8 cellular contexts compared by ENCODE assay signal in the genomic region with DNA sequence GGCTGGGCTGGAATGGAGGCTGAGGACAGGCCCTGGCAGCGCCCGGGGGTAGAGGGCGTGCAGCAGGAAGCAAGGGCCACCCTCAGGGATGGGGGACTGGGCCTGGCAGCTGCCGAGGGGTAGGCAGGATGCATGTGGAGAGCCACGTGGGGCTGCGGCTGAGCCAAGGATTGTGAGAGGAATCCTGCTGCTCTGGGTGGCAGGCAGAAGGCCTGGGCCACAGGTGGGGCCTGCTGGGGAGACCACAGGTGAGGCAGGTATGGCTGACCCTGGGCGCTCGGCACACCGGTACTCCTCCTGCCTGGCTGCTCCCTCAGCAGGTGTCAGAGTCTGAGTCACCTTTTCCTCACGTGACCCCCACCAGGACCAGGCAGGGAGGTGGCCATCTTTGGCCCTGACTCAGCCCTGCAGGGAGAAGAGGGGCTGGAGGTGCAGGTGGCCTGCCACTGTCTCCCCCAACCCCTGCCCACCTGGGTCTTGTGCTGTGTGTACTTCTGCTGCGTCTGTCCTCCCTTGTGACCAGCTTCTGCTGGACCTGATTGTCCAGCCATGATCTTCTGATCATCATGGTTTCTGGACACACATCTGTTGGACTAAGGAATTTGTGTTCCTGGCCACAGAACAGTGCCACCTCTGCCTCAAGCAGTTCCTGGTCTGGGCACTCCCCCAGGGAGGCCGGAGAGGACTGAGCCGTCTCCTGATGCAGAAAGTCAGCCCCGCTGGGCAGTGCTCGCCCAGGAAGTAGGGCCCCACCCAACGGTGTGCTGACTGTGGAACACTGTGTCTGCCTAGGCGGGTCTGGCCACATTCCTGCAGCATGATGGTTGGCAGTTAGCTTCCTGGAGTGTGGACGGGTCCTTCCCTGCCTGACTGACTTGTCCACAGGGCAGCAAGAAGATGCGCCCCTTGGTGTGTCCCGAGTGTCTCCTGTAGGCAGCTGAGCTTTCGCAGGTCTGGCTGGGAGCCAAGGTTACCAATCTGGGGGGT. TPM values are rescaled to one million over a fixed set of nuclear protein-coding genes. Genes with fewer than 3 reads are reported as not detected.
DNase-seq lines count a peak whose midpoint lies in the region; ATAC-seq and TF ChIP-seq lines count a peak whose summit lies in the region.

No MANE protein-coding gene starts in this region.

- peaks cover 53% of the 10 kb centered on the region for H3K36me3 ChIP-seq in RWPE2 (ENCODE audit: low read depth)

- no peaks in the 10 kb centered on the region for H3K9me3 ChIP-seq in RWPE2 (ENCODE audit: severe bottlenecking)

- DNase-seq in Right ventricle myocardium inferior (ENCODE audit: missing footprints) (peak; percentile 64), cardiac septum (ENCODE audit: low spot score) (no peak), RWPE2 (ENCODE audit: low spot score) (peak; percentile 99), dermis blood vessel endothelial cell (peak; percentile 45), myocyte (ENCODE audit: low read depth) (peak; percentile 48), midbrain (lab: John Stamatoyannopoulos, UW) (no peak), GDM1 (lab: John Stamatoyannopoulos, UW) (no peak)

- no peaks in the 10 kb centered on the region for H3K27me3 ChIP-seq in RWPE2 (ENCODE audit: insufficient read depth, poor library complexity, severe bottlenecking)

- H3K4me3 ChIP-seq in RWPE2 (ENCODE audit: severe bottlenecking): peak overlapping the region; percentile 12

- intact Hi-C loops in Right ventricle myocardium inferior (cut with DNase I): no loop called here
- intact Hi-C loops in cardiac septum (cut with DNase I): no loop called here

- peak; percentile 40 for ATAC-seq in Right ventricle myocardium inferior
- peak; percentile 89 for ATAC-seq in RWPE2 (ENCODE audit: low read depth)
- ATAC-seq in GM21717 (IDR thresholded peaks at IDR 0.05; ENCODE audit: unreplicated experiment): no peak

- H3K27ac ChIP-seq in RWPE2 (ENCODE audit: poor library complexity, severe bottlenecking): peak overlapping the region; percentile 99

- H3K4me1 ChIP-seq in RWPE2 (ENCODE audit: insufficient read depth, poor library complexity, severe bottlenecking): peaks cover 34% of the 10 kb centered on the region

- TF ChIP-seq CTCF in RWPE2 (IDR thresholded peaks at IDR 0.05; ENCODE audit: poor library complexity, severe bottlenecking): no peak

RNA-seq across cellular contexts. Expression of a gene that starts 6.4 kb away (rescaled TPM):
- total RNA-seq in Right ventricle myocardium inferior: 17.5 TPM
- 21.1 TPM for total RNA-seq in cardiac septum
- total RNA-seq in dermis blood vessel endothelial cell: 34.2 and 43.1 TPM in 2 replicates
- total RNA-seq in myocyte: 20.3 and 39.5 TPM in 2 replicates
- 24.5 TPM for polyA plus RNA-seq in myocyte (2012)

RNA-seq across cellular contexts. Expression of a gene that starts 6.9 kb away (rescaled TPM):
- total RNA-seq in Right ventricle myocardium inferior: 30.5 TPM
- total RNA-seq in cardiac septum: 39.8 TPM
- 65.3 and 89.3 TPM in 2 replicates for total RNA-seq in dermis blood vessel endothelial cell
- 27.3 and 40.4 TPM in 2 replicates for total RNA-seq in myocyte
- polyA plus RNA-seq in myocyte (2012): 32.0 TPM

RNA-seq across cellular contexts. Expression of a gene that starts 21.6 kb away (rescaled TPM):
- 10.8 TPM for total RNA-seq in Right ventricle myocardium inferior
- total RNA-seq in cardiac septum: 11.2 TPM
- 16.8 and 18.4 TPM in 2 replicates for total RNA-seq in dermis blood vessel endothelial cell
- 28.3 and 29.6 TPM in 2 replicates for total RNA-seq in myocyte
- 25.3 TPM for polyA plus RNA-seq in myocyte (2012)

RNA-seq across cellular contexts. Expression of a gene that starts 33.2 kb away (rescaled TPM):
- total RNA-seq in Right ventricle myocardium inferior (17.2 TPM), cardiac septum (21.2 TPM), dermis blood vessel endothelial cell (30.8 and 31.1 TPM in 2 replicates), myocyte (30.6 and 38.9 TPM in 2 replicates)
- polyA plus RNA-seq in myocyte (2012): 32.5 TPM

Comparison
In these comparisons a context has a peak if more than half of its experiments do, and no peak if none do; other contexts are left out.
1. DNase-seq: peak in Right ventricle myocardium inferior (single experiment), RWPE2 (single experiment), dermis blood vessel endothelial cell (single experiment) and myocyte (single experiment); none in cardiac septum (single experiment), midbrain (single experiment) and GDM1 (single experiment).